ENCODE assay signal across 19 cellular contexts in the genomic region with DNA sequence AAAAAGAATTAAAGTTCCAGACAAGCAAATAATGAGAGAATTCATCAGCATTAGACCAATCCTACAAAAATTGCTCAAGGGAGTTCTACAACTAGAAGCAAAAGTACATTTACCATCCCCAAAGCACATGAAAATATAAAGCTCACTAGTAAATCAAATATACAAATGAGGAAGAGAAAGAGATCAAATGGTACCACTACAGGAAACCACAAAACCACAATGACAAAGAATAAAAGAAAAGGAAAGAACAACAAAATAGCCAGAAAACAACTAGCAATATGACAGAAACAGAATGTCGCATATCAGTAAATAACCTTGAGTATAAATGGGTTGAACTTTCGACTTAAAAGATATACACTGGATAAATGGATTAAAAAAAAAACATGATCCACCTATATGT.
DNase-seq lines count a peak whose midpoint lies in the region; ATAC-seq and TF ChIP-seq lines count a peak whose summit lies in the region.
"Had no signal": no experiment of that assay in that cellular context is flagged by ENCODE, and none has a peak within 500 bp of the region (broad histone marks: within the 10 kb centered on the region; RNA-seq: fewer than 3 reads in every experiment).

No MANE protein-coding gene starts in this region.

- CTCF ChIA-PET in OCI-LY7 (lab: Charles Lee; ENCODE audit: unreplicated experiment), result no interaction called here

- peak overlapping the region; percentile 14 for H3K4me3 ChIP-seq in OCI-LY7 (ENCODE audit: low read depth, low read length, poor library complexity, severe bottlenecking)
- H3K4me3 ChIP-seq: sigmoid colon had no signal

- BruUV-seq in OCI-LY7 (replicated peaks; lab: Mats Ljungman, UMichigan), result no TSS peak

- TF ChIP-seq CTCF in OCI-LY7 (conservative IDR thresholded peaks at IDR 0.05; ENCODE audit: low read length), result no peak

- ATAC-seq in GM18858 (IDR thresholded peaks at IDR 0.05; ENCODE audit: unreplicated experiment), result peak; percentile 97
- ATAC-seq in GM21528 (IDR thresholded peaks at IDR 0.05; ENCODE audit: low FRiP score, unreplicated experiment), result peak; percentile 70
- peak; percentile 97 for ATAC-seq in HG03378 (IDR thresholded peaks at IDR 0.05; ENCODE audit: unreplicated experiment)
- no peak for ATAC-seq in HG03039 (IDR thresholded peaks at IDR 0.05; ENCODE audit: unreplicated experiment)
- no peak for ATAC-seq in GM19324 (IDR thresholded peaks at IDR 0.05; ENCODE audit: low FRiP score, unreplicated experiment)
- ATAC-seq: foreskin keratinocyte, SK-N-SH treated with all-trans-retinoic acid at 6 μM for 48 hours had no signal

- in situ Hi-C loops in ACHN (cut with HindIII; ENCODE audit: low pct_ligation_motif_present, low pct_unique_long_range_greater_than_20kb, low sequenced_read_pairs), result no loop called here

- H4K20me1 ChIP-seq in OCI-LY7 (ENCODE audit: insufficient read depth, low read length), result no peaks in the 10 kb centered on the region

- no peaks in the 10 kb centered on the region for H3K79me2 ChIP-seq in OCI-LY7 (ENCODE audit: insufficient read depth, low read depth, low read length)

- peak overlapping the region; percentile 29 for H3K27ac ChIP-seq in OCI-LY7 (ENCODE audit: low read depth, low read length, poor library complexity, severe bottlenecking)
- H3K27ac ChIP-seq: foreskin keratinocyte, sigmoid colon had no signal

- H3K9me2 ChIP-seq in OCI-LY7 (ENCODE audit: insufficient read depth, low read length), result no peaks in the 10 kb centered on the region

- POLR2A ChIA-PET in OCI-LY7 (lab: Charles Lee), result interaction anchor here (0.5 kb wide), 1 partner anchor 1153 kb away, joined by 3 read pairs; no protein-coding TSS in a partner anchor

- H3K36me3 ChIP-seq in OCI-LY7 (ENCODE audit: insufficient read depth, low read length), result no peaks in the 10 kb centered on the region; the same call in 1 of the 2 replicates
- H3K36me3 ChIP-seq: sigmoid colon had no signal

- no peak overlapping the region for H2AFZ ChIP-seq in OCI-LY7 (ENCODE audit: low read length)

- H3K4me2 ChIP-seq in OCI-LY7 (ENCODE audit: low read length), result peak overlapping the region; percentile 27; the same call in 1 of the 2 replicates

- peaks cover 43% of the 10 kb centered on the region for H3K9me3 ChIP-seq in OCI-LY7 (ENCODE audit: low read length)

- H3K4me1 ChIP-seq in OCI-LY7 (ENCODE audit: insufficient read depth, low read length, poor library complexity, severe bottlenecking), result peaks cover 10% of the 10 kb centered on the region
- H3K4me1 ChIP-seq: foreskin keratinocyte had no signal

- DNase-seq in OCI-LY7 (ENCODE audit: low spot score) (peak; percentile 48), ACHN (no peak), EL (no peak)
- DNase-seq: activated CD4-positive, CD25-positive, alpha-beta regulatory T cell; central memory CD4-positive, alpha-beta T cell; endodermal cell; foreskin keratinocyte; H9; immature natural killer cell; Karpas-422; NCI-H2029 treated with DMSO at 0.1 percent for 48 hours; sigmoid colon; stimulated activated naive CD4-positive, alpha-beta T cell had no signal

- intact Hi-C loops in OCI-LY7 (cut with micrococcal nuclease; ENCODE audit: unreplicated experiment), result no loop called here

Comparison
In these comparisons a context has a peak if more than half of its experiments do, and no peak if none do; other contexts are left out.
1. ATAC-seq: peak in GM18858 (single experiment), GM21528 (single experiment) and HG03378 (single experiment); none in HG03039 (single experiment) and GM19324 (single experiment).